In the genomic region with DNA sequence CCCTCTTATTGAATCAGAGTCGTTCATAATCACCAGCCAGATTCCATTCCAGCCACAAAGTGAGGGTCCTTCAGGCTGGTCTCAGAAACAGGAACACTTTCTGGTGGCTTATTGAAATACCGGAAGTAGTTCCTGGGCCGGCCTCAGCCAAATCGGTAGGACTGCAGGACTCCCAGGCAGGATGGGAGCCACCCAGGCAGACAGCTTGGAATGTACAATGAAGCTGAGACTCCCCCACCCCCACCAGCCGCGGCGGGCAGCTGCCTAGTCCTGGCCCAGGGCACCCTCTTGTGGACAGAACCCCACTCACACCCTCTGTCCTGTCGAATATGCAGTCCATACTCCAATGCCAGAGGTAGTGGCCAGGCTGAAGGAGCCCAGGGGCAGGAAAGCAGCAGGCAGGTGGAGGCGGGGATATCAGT, we compare ENCODE assay signal across 8 cellular contexts. TPM values are rescaled to one million over a fixed set of nuclear protein-coding genes. Genes with fewer than 3 reads are reported as not detected.
A peak's percentile ranks its signal among the peaks of the same experiment; 100 is the strongest.
DNase-seq lines count a peak whose midpoint lies in the region; ATAC-seq and TF ChIP-seq lines count a peak whose summit lies in the region.

No MANE protein-coding gene starts in this region.

- in situ Hi-C loops in gastrocnemius medialis (cut with MboI; ENCODE audit: low sequenced_read_pairs in 4 of 4): loop anchor here in 3 of 4 donors (5.0 kb wide), 1 partner anchor 80 kb away; no protein-coding TSS in a partner anchor

- no peaks in the 10 kb centered on the region for H3K27me3 ChIP-seq in HCT116 (ENCODE audit: insufficient read depth, low read length)
- no peaks in the 10 kb centered on the region for H3K27me3 ChIP-seq in ascending aorta
- no peaks in the 10 kb centered on the region for H3K27me3 ChIP-seq in hepatocyte
- H3K27me3 ChIP-seq in gastrocnemius medialis: no peaks in the 10 kb centered on the region

- H3K4me2 ChIP-seq in HCT116 (ENCODE audit: low read length) (peak overlapping the region; percentile 73), hepatocyte (peak overlapping the region; percentile 59)

- TF ChIP-seq POLR2A in HCT116 (IDR thresholded peaks at IDR 0.05; ENCODE audit: borderline replicate concordance, extremely low read depth, insufficient read depth, insufficient read length): no peak
- TF ChIP-seq POLR2A in gastrocnemius medialis (IDR thresholded peaks at IDR 0.05): no peak

- H2AFZ ChIP-seq in HCT116 (ENCODE audit: low read depth, low read length, poor library complexity, severe bottlenecking) (peak overlapping the region; percentile 98), hepatocyte (peak overlapping the region; percentile 29)

- ATAC-seq in HCT116 (peak; percentile 89), gastrocnemius medialis (peak; percentile 87 to 89), GM19328 (IDR thresholded peaks at IDR 0.05; ENCODE audit: unreplicated experiment) (no peak)

- H3K4me1 ChIP-seq in HCT116 (ENCODE audit: control insufficient read depth in 1 of 2, insufficient read depth in 2 of 2, low read length in 2 of 2): peaks cover 4 to 13% of the 10 kb centered on the region in 2 experiments; a peak in 3 of 4 replicates
- peaks cover 5 to 14% of the 10 kb centered on the region in 2 donors for H3K4me1 ChIP-seq in ascending aorta
- peaks cover 6% of the 10 kb centered on the region for H3K4me1 ChIP-seq in hepatocyte (ENCODE audit: insufficient read depth)
- peaks cover 10 to 13% of the 10 kb centered on the region in 2 donors for H3K4me1 ChIP-seq in gastrocnemius medialis

- TF ChIP-seq RAD21 in HCT116 (IDR thresholded peaks at IDR 0.05; ENCODE audit: low read depth): peak; percentile 99

- H3K27ac ChIP-seq in HCT116 (ENCODE audit: low read depth, low read length): no peak overlapping the region
- no peak overlapping the region for H3K27ac ChIP-seq in ascending aorta
- H3K27ac ChIP-seq in hepatocyte: no peak overlapping the region
- peak overlapping the region in 3 of 4 donors; percentile 52 to 60 (median 56) for H3K27ac ChIP-seq in gastrocnemius medialis

- H3K9me3 ChIP-seq in HCT116 (ENCODE audit: control insufficient read depth in 1 of 2, insufficient read depth in 1 of 2, low read depth in 1 of 2, low read length in 2 of 2) (no peaks in the 10 kb centered on the region), ascending aorta (no peaks in the 10 kb centered on the region), hepatocyte (ENCODE audit: low read depth) (no peaks in the 10 kb centered on the region), gastrocnemius medialis (no peaks in the 10 kb centered on the region)

- POLR2A ChIA-PET in HCT116 (lab: Charles Lee): interaction anchor here (0.7 to 1.0 kb wide), 2 partner anchors 79 to 185 kb away, joined by 3 to 5 read pairs; no protein-coding TSS in a partner anchor

- intact Hi-C loops in HCT116 (cut with micrococcal nuclease) (loop anchor here (1.0 to 2.0 kb wide), 4 partner anchors 79 to 376 kb away; no protein-coding TSS in a partner anchor), ascending aorta (cut with DNase I) (loop anchor here (1.0 to 5.0 kb wide), 3 partner anchors 215 to 313 kb away; no protein-coding TSS in a partner anchor), gastrocnemius medialis (cut with DNase I; ENCODE audit: low total_unique reads) (loop anchor here (1.0 to 5.0 kb wide), 4 partner anchors 79 to 257 kb away; a partner anchor contains a TSS)

- H4K20me1 ChIP-seq in HCT116 (ENCODE audit: insufficient read depth): no peaks in the 10 kb centered on the region
- no peaks in the 10 kb centered on the region for H4K20me1 ChIP-seq in hepatocyte (ENCODE audit: insufficient read depth, poor library complexity, severe bottlenecking)

- no peaks in the 10 kb centered on the region for H3K9me2 ChIP-seq in HCT116 (ENCODE audit: insufficient read depth)
- no peaks in the 10 kb centered on the region for H3K9me2 ChIP-seq in hepatocyte (replicated peaks; ENCODE audit: insufficient read depth)

- RAD21 ChIA-PET in HCT116 (lab: Charles Lee; ENCODE audit: low non-redundant PET in 1 of 2, low total read pairs in 2 of 2, uncharacterized antibody in 2 of 2, unreplicated experiment in 2 of 2): interaction anchor here (0.6 to 1.3 kb wide), 8 partner anchors 35 to 315 kb away, joined by 3 to 12 read pairs (median 5); no protein-coding TSS in a partner anchor

- H3K4me3 ChIP-seq in HCT116 (replicated peaks in 1 of 2; ENCODE audit: low read depth in 1 of 2, low read length in 2 of 2) (no peak overlapping the region), ascending aorta (no peak overlapping the region), hepatocyte (no peak overlapping the region), gastrocnemius medialis (no peak overlapping the region)

- no peaks in the 10 kb centered on the region for H3K36me3 ChIP-seq in HCT116 (ENCODE audit: control insufficient read depth in 1 of 2, insufficient read depth in 2 of 2, low read length in 2 of 2)
- peaks cover 14 to 27% of the 10 kb centered on the region in 2 donors for H3K36me3 ChIP-seq in ascending aorta
- H3K36me3 ChIP-seq in hepatocyte (replicated peaks; ENCODE audit: insufficient read depth, low read depth): no peaks in the 10 kb centered on the region
- H3K36me3 ChIP-seq in gastrocnemius medialis: peaks cover 0 to 26% of the 10 kb centered on the region in 2 donors

- H3K79me2 ChIP-seq in HCT116 (ENCODE audit: insufficient read depth, low read length): no peaks in the 10 kb centered on the region
- H3K79me2 ChIP-seq in hepatocyte: no peaks in the 10 kb centered on the region

- no TSS peak for BruUV-seq in HCT116 (replicated peaks; lab: Mats Ljungman, UMichigan)

- H3K9ac ChIP-seq in HCT116 (ENCODE audit: low read length): no peak overlapping the region

- WGBS in hepatocyte (ENCODE audit: low lambda C conversion rate, missing lambda C conversion rate): 7% methylated on average over 9 of the region's 9 CpGs

- CTCF ChIA-PET in HCT116 (lab: Charles Lee): interaction anchor here (0.6 to 4.6 kb wide), 12 partner anchors 11 to 375 kb away, joined by 3 to 55 read pairs (median 4); no protein-coding TSS in a partner anchor

- TF ChIP-seq CTCF in HCT116 (IDR thresholded peaks at IDR 0.05 in 2 of 3, conservative IDR thresholded peaks at IDR 0.05 in 1 of 3; ENCODE audit: borderline replicate concordance in 1 of 3, insufficient read depth in 1 of 3, low read depth in 2 of 3, low read length in 2 of 3): peak; percentile 81 to 98 (median 89)
- TF ChIP-seq CTCF in ascending aorta (IDR thresholded peaks at IDR 0.05): peak; percentile 73 to 88 (median 81)
- TF ChIP-seq CTCF in hepatocyte (IDR thresholded peaks at IDR 0.05; ENCODE audit: poor library complexity): peak; percentile 95
- TF ChIP-seq CTCF in gastrocnemius medialis (IDR thresholded peaks at IDR 0.05 in 4 of 5, conservative IDR thresholded peaks at IDR 0.05 in 1 of 5): peak; percentile 81 to 89 (median 84)

- DNase-seq in D341Med (ENCODE audit: low spot score) (peak; percentile 90), HCT116 (ENCODE audit: low read depth, low spot score) (peak; percentile 80), NCI-H2029 (lab: John Stamatoyannopoulos, UW) (peak; percentile 87), T1000 (lab: John Stamatoyannopoulos, UW) (peak; percentile 58), ascending aorta (ENCODE audit: low spot score in 2 of 2) (peak; percentile 63 to 94), hepatocyte (ENCODE audit: low spot score) (peak; percentile 96), gastrocnemius medialis (peak; percentile 80 to 88)

TF ChIP-seq in HCT116, 20 proteins besides CTCF, POLR2A, EP300 and RAD21:
- TF ChIP-seq ZNF274 (IDR thresholded peaks at IDR 0.05; ENCODE audit: low read depth, low read length): no peak
- peak; percentile 26; the same call in 1 of the 2 replicates for TF ChIP-seq POLR2AphosphoS5 (IDR thresholded peaks at IDR 0.05; ENCODE audit: low read depth, low read length)
- no peak for TF ChIP-seq EGR1 (IDR thresholded peaks at IDR 0.05; ENCODE audit: low read depth)
- TF ChIP-seq, protein P1, sequence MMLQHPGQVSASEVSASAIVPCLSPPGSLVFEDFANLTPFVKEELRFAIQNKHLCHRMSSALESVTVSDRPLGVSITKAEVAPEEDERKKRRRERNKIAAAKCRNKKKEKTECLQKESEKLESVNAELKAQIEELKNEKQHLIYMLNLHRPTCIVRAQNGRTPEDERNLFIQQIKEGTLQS (IDR thresholded peaks at IDR 0.05): no peak
- no peak for TF ChIP-seq SP1 (IDR thresholded peaks at IDR 0.05; ENCODE audit: low read depth)
- TF ChIP-seq TCF7L2 (IDR thresholded peaks at IDR 0.05; ENCODE audit: borderline replicate concordance, extremely low read depth, insufficient read depth, insufficient read length): peak; percentile 11
- no peak for TF ChIP-seq SRF (IDR thresholded peaks at IDR 0.05; ENCODE audit: low read depth)
- TF ChIP-seq EZH2phosphoT487 (IDR thresholded peaks at IDR 0.05; ENCODE audit: borderline replicate concordance): no peak
TF ChIP-seq in HCT116: peak in this region for 2.

RNA-seq across cellular contexts. Expression of a gene that starts 43.8 kb away (rescaled TPM):
- total RNA-seq in HCT116 (2021; ENCODE audit: unreplicated experiment) (35.5 TPM), ascending aorta (94.7 TPM), hepatocyte (106 and 115 TPM in 2 replicates), gastrocnemius medialis (1 to 10 TPM in 1 of 4 donors, under 1 TPM in 1, not detected in 2; 0.26 to 1.1 TPM)
- polyA plus RNA-seq in HCT116 (2012): 37.1 and 41.0 TPM in 2 replicates
- 28.2 and 45.2 TPM in 2 replicates for polyA plus RNA-seq in hepatocyte

RNA-seq across cellular contexts. Expression of a gene that starts 53.3 kb away (rescaled TPM):
- total RNA-seq in HCT116 (2021; ENCODE audit: unreplicated experiment) (4.8 TPM), ascending aorta (18.6 TPM), hepatocyte (10.1 and 14.2 TPM in 2 replicates), gastrocnemius medialis (100 to 1,000 TPM in 2 of 4 donors, 10 to 100 TPM in 2; 82.8 to 121 (median 93.3) TPM)
- polyA plus RNA-seq in HCT116 (2012): 4.1 and 5.5 TPM in 2 replicates
- 23.7 and 32.7 TPM in 2 replicates for polyA plus RNA-seq in hepatocyte

Comparison
In these comparisons a context has a peak if more than half of its experiments do, and no peak if none do; other contexts are left out.
1. H3K27ac ChIP-seq: peak in gastrocnemius medialis (3 of 4); none in HCT116 (single experiment), ascending aorta (0 of 2) and hepatocyte (single experiment).
2. RNA of a gene that starts 43.8 kb away (total RNA-seq): 106 to 115 TPM in hepatocyte, 94.7 TPM in ascending aorta (single experiment) and 35.5 TPM in HCT116 (single experiment); 0.26 to 1.1 TPM in gastrocnemius medialis; every median in the first group is over 10 times any median in the second.
3. Peak in every context shown above with its lines, with median percentiles within 50 percentile points of each other: DNase-seq and CTCF ChIP-seq.